In the genomic region with DNA sequence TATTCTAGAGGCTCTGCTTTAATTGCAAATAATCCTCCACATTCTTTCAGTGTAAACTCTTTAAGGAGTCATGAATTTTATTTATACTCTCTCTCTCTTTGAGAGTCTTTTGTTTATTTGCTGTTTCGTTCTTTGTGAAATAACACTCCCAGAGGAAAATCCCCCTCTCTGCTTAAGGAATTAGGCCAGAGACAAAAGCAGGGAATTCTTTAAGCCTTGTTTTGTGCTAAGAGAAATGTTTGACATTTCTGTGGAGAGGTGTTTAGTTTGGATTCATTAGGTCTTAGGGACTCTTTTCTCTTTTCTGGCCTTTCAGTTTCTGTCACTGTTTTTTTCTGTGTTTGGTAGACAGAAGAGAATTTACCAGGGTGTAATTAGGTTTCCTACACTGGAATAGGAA, we compare ENCODE assay signal across 24 cellular contexts.
DNase-seq lines count a peak whose midpoint lies in the region; ATAC-seq, FAIRE-seq and TF ChIP-seq lines count a peak whose summit lies in the region.
"Had no signal": no experiment of that assay in that cellular context is flagged by ENCODE, and none has a peak within 500 bp of the region (broad histone marks: within the 10 kb centered on the region; RNA-seq: fewer than 3 reads in every experiment).

No MANE protein-coding gene starts in this region.

- no peak for TF ChIP-seq EP300 in GM12878 (IDR thresholded peaks at IDR 0.05; ENCODE audit: borderline replicate concordance in 1 of 2, control insufficient read depth in 1 of 2, low read depth in 2 of 2, low read length in 2 of 2)
- TF ChIP-seq EP300 in gastroesophageal sphincter (IDR thresholded peaks at IDR 0.05), result no peak

- peak overlapping the region; percentile 76 for H3K27ac ChIP-seq in HUES48 (ENCODE audit: low read depth, low read length)
- peak overlapping the region; percentile 38 for H3K27ac ChIP-seq in GM12878 (ENCODE audit: control insufficient read depth, insufficient read depth)
- H3K27ac ChIP-seq in gastroesophageal sphincter, result peak overlapping the region; percentile 21 to 65 (median 52)
- H3K27ac ChIP-seq in neuronal stem cell (replicated peaks; ENCODE audit: low read length), result peak overlapping the region; percentile 84
- no peak overlapping the region for H3K27ac ChIP-seq in Peyer's patch
- no peak overlapping the region for H3K27ac ChIP-seq in pancreas
- H3K27ac ChIP-seq: colonic mucosa had no signal

- H3K23ac ChIP-seq in neuronal stem cell (ENCODE audit: low read depth, low read length, poor library complexity), result no peak overlapping the region

- no peak for TF ChIP-seq RAD21 in GM12878 (IDR thresholded peaks at IDR 0.05; ENCODE audit: insufficient read depth, low read depth, low read length)

- ATAC-seq in GM12878 (peak; percentile 43; the same call in 2 of the 3 replicates), gastroesophageal sphincter (no peak), pancreas (no peak)
- ATAC-seq: SK-N-SH treated with all-trans-retinoic acid at 6 μM for 48 hours; stimulated activated naive CD8-positive, alpha-beta T cell treated with anti-CD3 and anti-CD28 coated beads, Interleukin-15, amount 100 ng/mL, for 72 hours; T-helper 17 cell had no signal

- H2BK120ac ChIP-seq in neuronal stem cell (ENCODE audit: low read depth, low read length), result no peak overlapping the region

- H3K27me3 ChIP-seq in HUES48 (ENCODE audit: control insufficient read depth, insufficient read depth, low read length) (peaks cover 99% of the 10 kb centered on the region), GM12878 (replicated peaks in 1 of 2; ENCODE audit: control insufficient read depth in 2 of 2, insufficient read depth in 2 of 2, low read length in 1 of 2) (no peaks in the 10 kb centered on the region), gastroesophageal sphincter (no peaks in the 10 kb centered on the region), neuronal stem cell (ENCODE audit: control insufficient read depth in 3 of 3, insufficient read depth in 3 of 3, low read depth in 1 of 3, low read length in 3 of 3) (no peaks in the 10 kb centered on the region), Peyer's patch (no peaks in the 10 kb centered on the region), pancreas (no peaks in the 10 kb centered on the region)
- H3K27me3 ChIP-seq: colonic mucosa, tibial nerve had no signal

- H3K4ac ChIP-seq in neuronal stem cell (ENCODE audit: low read length), result no peak overlapping the region

- H3K18ac ChIP-seq in neuronal stem cell (ENCODE audit: low read length), result no peak overlapping the region

- H3K4me1 ChIP-seq in HUES48 (ENCODE audit: control insufficient read depth, insufficient read depth, low read length), result peaks cover 39% of the 10 kb centered on the region
- H3K4me1 ChIP-seq in GM12878 (ENCODE audit: control insufficient read depth, insufficient read depth, low read length), result peaks cover 13% of the 10 kb centered on the region
- peaks cover 0 to 27% (median 0%) of the 10 kb centered on the region in 3 donors for H3K4me1 ChIP-seq in gastroesophageal sphincter
- peaks cover 13 to 29% of the 10 kb centered on the region in 2 donors for H3K4me1 ChIP-seq in neuronal stem cell (ENCODE audit: control insufficient read depth in 2 of 2, insufficient read depth in 1 of 2, low read depth in 1 of 2, low read length in 2 of 2)
- H3K4me1 ChIP-seq in Peyer's patch, result no peaks in the 10 kb centered on the region
- no peaks in the 10 kb centered on the region for H3K4me1 ChIP-seq in pancreas
- H3K4me1 ChIP-seq: colonic mucosa had no signal

- TF ChIP-seq CTCF in GM12878 (IDR thresholded peaks at IDR 0.05 in 2 of 3, conservative IDR thresholded peaks at IDR 0.05 in 1 of 3; ENCODE audit: control insufficient read depth in 2 of 3, extremely low read depth in 1 of 3, insufficient read depth in 1 of 3, low read depth in 3 of 3, low read length in 3 of 3) (no peak), gastroesophageal sphincter (IDR thresholded peaks at IDR 0.05) (no peak), Peyer's patch (IDR thresholded peaks at IDR 0.05) (no peak), pancreas (IDR thresholded peaks at IDR 0.05) (no peak)

- POLR2A ChIA-PET in GM12878 (lab: Charles Lee), result no interaction called here

- no peak overlapping the region for H2AK5ac ChIP-seq in neuronal stem cell (ENCODE audit: low read depth, low read length)

- CTCF ChIA-PET in GM12878 (lab: Yijun Ruan, JAX), result interaction anchor here (0.6 to 0.7 kb wide), 2 partner anchors 16 to 182 kb away, joined by 3 to 5 read pairs; no protein-coding TSS in a partner anchor

- H3K79me1 ChIP-seq in neuronal stem cell (ENCODE audit: low read depth, low read length), result no peaks in the 10 kb centered on the region

- SMC1A ChIA-PET in GM12878 (lab: Charles Lee; ENCODE audit: uncharacterized antibody, unreplicated experiment), result interaction anchor here (1.2 to 2.4 kb wide), 5 partner anchors 13 to 107 kb away, joined by 3 to 7 read pairs (median 4); no protein-coding TSS in a partner anchor

- no peak overlapping the region for H4K8ac ChIP-seq in neuronal stem cell (ENCODE audit: low read depth, low read length)

- RAD21 ChIA-PET in GM12878 (lab: Charles Lee; ENCODE audit: unreplicated experiment), result interaction anchor here (0.6 kb wide), 1 partner anchor 114 kb away, joined by 5 read pairs; no protein-coding TSS in a partner anchor

- no peaks in the 10 kb centered on the region for H3K79me2 ChIP-seq in GM12878 (ENCODE audit: control insufficient read depth, insufficient read depth, low read length)

- no peak overlapping the region for H2BK12ac ChIP-seq in neuronal stem cell (ENCODE audit: low read length)

- no peak overlapping the region for H3K4me3 ChIP-seq in HUES48 (ENCODE audit: low read depth, low read length)
- H3K4me3 ChIP-seq in GM12878, result no peak overlapping the region
- peak overlapping the region in 1 of 2 donors; percentile 2 for H3K4me3 ChIP-seq in gastroesophageal sphincter
- no peak overlapping the region for H3K4me3 ChIP-seq in neuronal stem cell (ENCODE audit: low read length in 2 of 2)
- H3K4me3 ChIP-seq in Peyer's patch, result no peak overlapping the region
- no peak overlapping the region for H3K4me3 ChIP-seq in pancreas
- H3K4me3 ChIP-seq: colonic mucosa had no signal

- no peak overlapping the region for H2BK5ac ChIP-seq in neuronal stem cell (ENCODE audit: low read length)

- H3K9ac ChIP-seq in HUES48 (ENCODE audit: low read depth, low read length) (no peak overlapping the region), GM12878 (ENCODE audit: control insufficient read depth, insufficient read depth, low read length) (0 out of 2 replicates have a peak overlapping the region, but pooled peaks have one; percentile 9), neuronal stem cell (ENCODE audit: low read depth, low read length, poor library complexity) (no peak overlapping the region)

- DNase-seq in GM12878 (ENCODE audit: low read depth, low spot score), result no peak
- DNase-seq in neuronal stem cell (ENCODE audit: low spot score), result peak; percentile 91
- no peak for DNase-seq in Peyer's patch
- DNase-seq in RKO (ENCODE audit: low spot score), result no peak
- no peak for DNase-seq in GM12892 (ENCODE audit: insufficient read length)
- no peak for DNase-seq in pancreas
- DNase-seq: activated CD4-positive, alpha-beta memory T cell treated with anti-CD3 and anti-CD28 coated beads, Interleukin-2, amount 10 ng/mL, durations not matched to agents 7 days and 5 days; activated CD4-positive, CD25-positive, alpha-beta regulatory T cell treated with anti-CD3 and anti-CD28 coated beads, Interleukin-2, amount 50 U/mL, for 72 hours; activated CD8-positive, alpha-beta memory T cell treated with anti-CD3 and anti-CD28 coated beads, Interleukin-2, amount 50 U/mL, for 48 hours; amygdala; colonic mucosa; glutamatergic neuron; GOT3; mammary epithelial cell; NCI-H2029; NCI-H526 treated with DMSO at 0.1 percent for 48 hours; occipital lobe; stimulated activated CD8-positive, alpha-beta memory T cell treated with anti-CD3 and anti-CD28 coated beads, Interleukin-4, amount 100 ng/mL, for 48 hours; stimulated activated naive CD8-positive, alpha-beta T cell treated with anti-CD3 and anti-CD28 coated beads, Interleukin-15, amount 100 ng/mL, for 72 hours; T-helper 17 cell had no signal

- H3K4me2 ChIP-seq in GM12878 (ENCODE audit: control insufficient read depth, insufficient read depth) (peak overlapping the region; percentile 27; the same call in 1 of the 2 replicates), neuronal stem cell (ENCODE audit: insufficient read depth, low read length, poor library complexity, severe bottlenecking) (no peak overlapping the region)

- no peak overlapping the region for H4K91ac ChIP-seq in neuronal stem cell (ENCODE audit: low read depth, low read length, poor library complexity)

- H3K9me3 ChIP-seq in HUES48 (ENCODE audit: control insufficient read depth, insufficient read depth, low read length) (no peaks in the 10 kb centered on the region), GM12878 (replicated peaks; ENCODE audit: control insufficient read depth, insufficient read depth, low read length) (no peaks in the 10 kb centered on the region; the same call in 2 of the 3 replicates), gastroesophageal sphincter (no peaks in the 10 kb centered on the region), neuronal stem cell (replicated peaks in 1 of 2; ENCODE audit: control insufficient read depth in 2 of 2, insufficient read depth in 1 of 2, low read depth in 1 of 2, low read length in 2 of 2) (no peaks in the 10 kb centered on the region), Peyer's patch (no peaks in the 10 kb centered on the region), pancreas (no peaks in the 10 kb centered on the region)
- H3K9me3 ChIP-seq: colonic mucosa, tibial nerve had no signal

- no peaks in the 10 kb centered on the region for H3K36me3 ChIP-seq in HUES48 (ENCODE audit: control insufficient read depth, insufficient read depth, low read length)
- H3K36me3 ChIP-seq in GM12878 (ENCODE audit: control insufficient read depth in 2 of 2, insufficient read depth in 2 of 2, low read length in 1 of 2), result no peaks in the 10 kb centered on the region
- no peaks in the 10 kb centered on the region for H3K36me3 ChIP-seq in gastroesophageal sphincter
- no peaks in the 10 kb centered on the region for H3K36me3 ChIP-seq in neuronal stem cell (replicated peaks in 1 of 2; ENCODE audit: control insufficient read depth in 2 of 2, insufficient read depth in 2 of 2, low read length in 2 of 2)
- no peaks in the 10 kb centered on the region for H3K36me3 ChIP-seq in Peyer's patch
- no peaks in the 10 kb centered on the region for H3K36me3 ChIP-seq in pancreas
- H3K36me3 ChIP-seq: colonic mucosa had no signal

- FAIRE-seq in GM12878 (lab: Jason Lieb, UNC) (no peak), GM12892 (lab: Jason Lieb, UNC) (no peak), pancreas (lab: Jason Lieb, UNC) (no peak)

- intact Hi-C loops in GM12878 (cut with micrococcal nuclease; ENCODE audit: unreplicated experiment) (no loop called here), pancreas (cut with DNase I) (no loop called here)

- 89% methylated on average over 1 of the region's 1 CpG for WGBS in GM12878 (ENCODE audit: insufficient coverage, insufficient replicate concordance, low lambda C conversion rate, missing lambda C conversion rate)
- WGBS in gastroesophageal sphincter (ENCODE audit: low coverage in 1 of 2), 2 donors, result 25 to 27% methylated on average over 1 of the region's 1 CpG
- WGBS in neuronal stem cell (ENCODE audit: extremely low coverage in 2 of 2, insufficient read length in 2 of 2, insufficient replicate concordance in 1 of 2), 2 donors, result no CpG with 5 or more reads among the region's 1 CpG
- 78 to 89% methylated on average over 1 of the region's 1 CpG for WGBS in pancreas, 2 donors

- no peak overlapping the region for H2BK15ac ChIP-seq in neuronal stem cell (ENCODE audit: low read length)

- H2AFZ ChIP-seq in GM12878 (ENCODE audit: control insufficient read depth, low read depth, low read length) (peak overlapping the region; percentile 11), neuronal stem cell (ENCODE audit: low read length) (peak overlapping the region; percentile 67)

- TF ChIP-seq POLR2A in GM12878 (IDR thresholded peaks at IDR 0.05; ENCODE audit: low read depth, low read length) (no peak), gastroesophageal sphincter (IDR thresholded peaks at IDR 0.05) (no peak), Peyer's patch (IDR thresholded peaks at IDR 0.05) (no peak), GM12892 (IDR thresholded peaks at IDR 0.05; ENCODE audit: low read depth, low read length) (no peak)

- no peak overlapping the region for H3K14ac ChIP-seq in neuronal stem cell (ENCODE audit: low read length)

- no peaks in the 10 kb centered on the region for H4K20me1 ChIP-seq in GM12878 (ENCODE audit: control insufficient read depth, insufficient read depth)

- no TSS peak for BruUV-seq in GM12878 (replicated peaks; lab: Mats Ljungman, UMichigan)

- in situ Hi-C loops in GM12878 (cut with MboI), result no loop called here

Comparison
In these comparisons a context has a peak if more than half of its experiments do, and no peak if none do; other contexts are left out.
1. H3K27ac ChIP-seq: peak in HUES48 (single experiment), GM12878 (single experiment), gastroesophageal sphincter (4 of 4) and neuronal stem cell (single experiment); none in Peyer's patch (0 of 4) and pancreas (0 of 4).